In the genomic region with DNA sequence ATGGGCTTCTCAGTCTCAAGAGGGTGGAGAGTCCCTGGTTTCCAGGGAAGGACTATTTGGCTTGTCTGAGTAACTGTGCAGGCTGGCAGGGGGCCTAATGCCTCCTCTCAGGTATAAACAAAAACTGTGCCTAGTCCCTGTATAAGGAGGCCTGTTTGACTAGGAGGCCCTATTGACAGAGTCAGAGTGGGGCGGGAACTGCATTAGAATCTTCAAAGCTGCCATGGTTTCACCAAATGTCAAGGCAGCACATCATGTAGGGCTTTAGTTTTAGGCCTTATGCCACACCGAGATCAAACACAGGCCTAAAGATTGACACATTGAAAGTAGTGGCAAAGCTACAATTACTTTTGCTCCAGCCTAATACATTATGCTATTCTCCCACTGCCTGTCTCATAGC, we compare ENCODE assay signal across 28 cellular contexts.
"Had no signal": no experiment of that assay in that cellular context is flagged by ENCODE, and none has a peak within 500 bp of the region (broad histone marks: within the 10 kb centered on the region; RNA-seq: fewer than 3 reads in every experiment).

No MANE protein-coding gene starts in this region.

- H3K4me1 ChIP-seq: left lung, lower lobe of right lung, pancreas, prostate gland, suprapubic skin, tibial artery, upper lobe of right lung had no signal

- H3K4me1 Mint-ChIP-seq: naive thymus-derived CD8-positive, alpha-beta T cell had no signal

- H3K27me3 ChIP-seq: left lung, pancreas, suprapubic skin, tibial artery, upper lobe of right lung had no signal

- H3K4me3 ChIP-seq: left lung, lower lobe of right lung, pancreas, prostate gland, skin epidermis, suprapubic skin, thoracic aorta, tibial artery, upper lobe of right lung had no signal

- ATAC-seq: left colon; left lung; lower lobe of right lung; naive thymus-derived CD8-positive, alpha-beta T cell; pancreas; right cardiac atrium; sciatic nerve; upper lobe of right lung had no signal

- H3K36me3 ChIP-seq: left lung, lower lobe of right lung, pancreas, prostate gland, suprapubic skin, thoracic aorta, tibial artery, upper lobe of right lung had no signal

- H3K9me3 ChIP-seq: left lung, lower lobe of right lung, pancreas, prostate gland, suprapubic skin, thoracic aorta, tibial artery, upper lobe of right lung had no signal

- DNase-seq: kidney; left colon; left lung; lower lobe of right lung; mammary epithelial cell; mesenchymal stem cell; naive thymus-derived CD8-positive, alpha-beta T cell; nucleus accumbens; pancreas; posterior cingulate gyrus; retina; right cardiac atrium; stimulated activated CD4-positive, alpha-beta T cell treated with anti-CD3 and anti-CD28 coated beads, Interleukin-12 subunit alpha, Interleukin-12 subunit beta, amount 100 ng/mL, for 4 hours; stimulated activated CD4-positive, alpha-beta T cell treated with anti-CD3 and anti-CD28 coated beads, Interleukin-15, amount 100 ng/mL, for 24 hours; stimulated activated CD4-positive, alpha-beta T cell treated with anti-CD3 and anti-CD28 coated beads, Interleukin-2, amount 100 ng/mL, for 24 hours; stimulated activated CD4-positive, alpha-beta T cell treated with anti-CD3 and anti-CD28 coated beads, Interleukin-4, amount 100 ng/mL, for 1 hour; stimulated activated naive CD4-positive, alpha-beta T cell; tibial artery; trophoblast cell; upper lobe of right lung had no signal

- H3K4me3 Mint-ChIP-seq: naive thymus-derived CD8-positive, alpha-beta T cell; nephron; neural crest cell; stimulated activated naive CD8-positive, alpha-beta T cell treated with anti-CD3 and anti-CD28 coated beads, Interleukin-15, Interleukin-2, amounts not matched to agents 100 ng/mL and 50 ng/mL, for 24 hours had no signal

- H3K27ac Mint-ChIP-seq: naive thymus-derived CD8-positive, alpha-beta T cell; nephron; stimulated activated naive CD8-positive, alpha-beta T cell treated with anti-CD3 and anti-CD28 coated beads, Interleukin-15, Interleukin-2, amounts not matched to agents 100 ng/mL and 50 ng/mL, for 24 hours had no signal

- H3K27ac ChIP-seq: left lung, lower lobe of right lung, pancreas, prostate gland, skin epidermis, suprapubic skin, thoracic aorta, tibial artery, upper lobe of right lung had no signal
